ENCODE assay signal across 33 cellular contexts in genomic region chr1:18337757-18338156, GRCh38.
"Had no signal": no experiment of that assay in that cellular context is flagged by ENCODE, and none has a peak within 500 bp of the region (broad histone marks: within the 10 kb centered on the region; RNA-seq: fewer than 3 reads in every experiment).

No MANE protein-coding gene starts in this region.

- FAIRE-seq: astrocyte, bronchial epithelial cell, colon had no signal

- H3K9me3 ChIP-seq: adrenal gland, ascending aorta, body of pancreas, breast epithelium had no signal

- H3K27me3 ChIP-seq: adrenal gland, ascending aorta, body of pancreas, brain microvascular endothelial cell, cardiac muscle cell had no signal

- H3K27ac ChIP-seq: adrenal gland, ascending aorta, body of pancreas, brain microvascular endothelial cell, breast epithelium, cardiac muscle cell had no signal

- H3K4me3 ChIP-seq: adrenal gland, ascending aorta, body of pancreas, breast epithelium, cardiac muscle cell had no signal

- H3K36me3 ChIP-seq: adrenal gland, ascending aorta, brain microvascular endothelial cell, breast epithelium, cardiac muscle cell had no signal

- ATAC-seq: activated naive CD4-positive, alpha-beta T cell treated with anti-CD3 and anti-CD28 coated beads, Interleukin-2, amount 50 U/mL, for 72 hours; activated naive CD8-positive, alpha-beta T cell treated with anti-CD3 and anti-CD28 coated beads, Interleukin-2, amount 50 U/mL, for 24 hours; activated T-cell treated with anti-CD3 and anti-CD28 coated beads, Interleukin-2, amount 50 U/mL, for 4 hours; activated T-cell treated with anti-CD3 and anti-CD28 coated beads, Interleukin-2, amount 50 U/mL, for 72 hours; activated T-helper 17 cell treated with anti-CD3 and anti-CD28 coated beads, Interleukin-2, amount 50 U/mL, for 72 hours; body of pancreas had no signal

- H3K4me1 ChIP-seq: adrenal gland, ascending aorta, body of pancreas, breast epithelium had no signal

- DNase-seq: activated effector memory CD4-positive, alpha-beta T cell treated with anti-CD3 and anti-CD28 coated beads, Interleukin-2, amount 50 U/mL, for 16 hours; activated effector memory CD4-positive, alpha-beta T cell treated with Interleukin-2 at 50 U/mL for 16 hours; activated gamma-delta T cell; activated gamma-delta T cell treated with Interleukin-2 at 50 U/mL for 16 hours; activated naive CD4-positive, alpha-beta T cell; activated naive CD4-positive, alpha-beta T cell treated with anti-CD3 and anti-CD28 coated beads for 36 hours; activated naive CD4-positive, alpha-beta T cell treated with anti-CD3 and anti-CD28 coated beads, Interleukin-2, amount 10 ng/mL, durations not matched to agents 7 days and 5 days; activated naive CD4-positive, alpha-beta T cell treated with anti-CD3 and anti-CD28 coated beads, Interleukin-2, amount 50 U/mL, for 16 hours; activated naive CD4-positive, alpha-beta T cell treated with Interleukin-2 at 50 U/mL for 16 hours; activated naive CD8-positive, alpha-beta T cell treated with anti-CD3 and anti-CD28 coated beads for 36 hours; activated naive CD8-positive, alpha-beta T cell treated with anti-CD3 and anti-CD28 coated beads, Interleukin-2, amount 10 ng/mL, durations not matched to agents 7 days and 5 days; activated naive CD8-positive, alpha-beta T cell treated with anti-CD3 and anti-CD28 coated beads, Interleukin-2, amount 50 U/mL, for 24 hours; activated T-cell treated with anti-CD3 and anti-CD28 coated beads, Interleukin-2, amount 50 U/mL, for 4 hours; activated T-cell treated with anti-CD3 and anti-CD28 coated beads, Interleukin-2, amount 50 U/mL, for 48 hours; activated T-cell treated with anti-CD3 and anti-CD28 coated beads, Interleukin-2, amount 50 U/mL, for 72 hours; adrenal gland; amniotic stem cell; amygdala; anterior cingulate cortex; aorta; body of pancreas; brain microvascular endothelial cell; caudate nucleus; central memory CD4-positive, alpha-beta T cell; cerebellar nuclear complex had no signal
